In genomic region chr3:185623909-185624308, GRCh38 we compare ENCODE assay signal across 1 cellular context.
TF ChIP-seq lines count a peak whose summit lies in the region.

No MANE protein-coding gene starts in this region.

TF ChIP-seq in IMR-90, 13 proteins besides CTCF, POLR2A, EP300 and RAD21 (continued from another document):
- TF ChIP-seq USF2 (IDR thresholded peaks at IDR 0.05; ENCODE audit: low read depth, low read length) (no peak), RCOR1 (IDR thresholded peaks at IDR 0.05; ENCODE audit: insufficient replicate concordance, low read length) (no peak), MAZ (IDR thresholded peaks at IDR 0.05; ENCODE audit: borderline replicate concordance, low read depth, low read length) (no peak), MXI1 (IDR thresholded peaks at IDR 0.05; ENCODE audit: borderline replicate concordance, low read depth, low read length) (no peak), RFX5 (IDR thresholded peaks at IDR 0.05; ENCODE audit: low read depth, low read length) (no peak), SMC3 (IDR thresholded peaks at IDR 0.05; ENCODE audit: low read depth, low read length) (no peak), CHD1 (IDR thresholded peaks at IDR 0.05; ENCODE audit: low read depth, low read length) (no peak), CEBPB (IDR thresholded peaks at IDR 0.05; ENCODE audit: low read depth, low read length) (no peak), BHLHE40 (IDR thresholded peaks at IDR 0.05; ENCODE audit: low read depth, low read length) (no peak), NFE2L2 (IDR thresholded peaks at IDR 0.05; ENCODE audit: low read depth, low read length) (no peak)
